14 cellular contexts compared by ENCODE assay signal in the genomic region with DNA sequence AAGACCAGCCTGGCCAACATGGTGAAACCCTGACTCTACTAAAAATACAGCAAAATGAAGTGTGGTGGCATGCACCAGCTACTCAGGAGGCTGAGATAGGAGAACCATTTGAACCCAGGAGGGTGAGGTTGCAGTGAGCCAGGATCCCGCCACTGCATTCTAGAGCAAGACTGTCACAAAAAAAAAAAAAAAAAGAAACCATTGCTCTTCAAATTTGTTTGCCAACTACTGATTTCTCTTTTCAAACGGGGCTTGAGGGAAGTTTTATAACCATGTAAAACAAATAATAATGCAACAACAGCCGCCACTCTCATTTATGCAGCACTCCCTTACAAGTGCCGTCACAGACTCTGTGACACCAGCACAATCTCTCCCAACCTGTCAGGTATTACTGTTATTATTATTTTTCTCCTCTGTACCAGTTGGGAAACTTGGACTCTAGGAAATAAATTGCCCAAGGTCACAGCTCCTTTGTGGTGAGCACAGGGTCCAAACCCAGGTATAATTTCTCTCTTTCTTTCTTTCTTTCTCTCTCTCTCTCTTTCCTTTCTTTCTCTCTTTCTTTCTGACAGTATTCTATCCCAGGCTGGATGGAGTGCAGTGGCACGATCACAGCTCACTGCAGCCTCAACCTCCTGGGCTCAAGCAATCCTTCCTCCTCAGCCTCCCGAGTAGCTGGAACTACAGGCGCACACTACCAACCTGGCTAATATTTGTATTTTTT. TPM values are rescaled to one million over a fixed set of nuclear protein-coding genes. Genes with fewer than 3 reads are reported as not detected.
A peak's percentile ranks its signal among the peaks of the same experiment; 100 is the strongest.
DNase-seq lines count a peak whose midpoint lies in the region; ATAC-seq, FAIRE-seq and TF ChIP-seq lines count a peak whose summit lies in the region.
"Had no signal": no experiment of that assay in that cellular context is flagged by ENCODE, and none has a peak within 500 bp of the region (broad histone marks: within the 10 kb centered on the region; RNA-seq: fewer than 3 reads in every experiment).

No MANE protein-coding gene starts in this region.

- no peaks in the 10 kb centered on the region for H4K20me1 ChIP-seq in HepG2 (ENCODE audit: insufficient read depth, low read length)

- no peak for TF ChIP-seq POLR2A in HepG2 (IDR thresholded peaks at IDR 0.05; ENCODE audit: insufficient read depth in 1 of 2, low read depth in 2 of 2, low read length in 2 of 2)

- H3K27me3 Mint-ChIP-seq in CD8-positive, alpha-beta T cell (ENCODE audit: low read depth), result no peaks in the 10 kb centered on the region
- no peaks in the 10 kb centered on the region; the same call in 1 of the 2 replicates for H3K27me3 Mint-ChIP-seq in WTC11 (ENCODE audit: low read depth)
- no peaks in the 10 kb centered on the region for H3K27me3 Mint-ChIP-seq in natural killer cell (ENCODE audit: low read depth in 2 of 2)
- H3K27me3 Mint-ChIP-seq in immature natural killer cell (ENCODE audit: low read depth in 3 of 3), result peaks cover 0 to 3% (median 0%) of the 10 kb centered on the region in 3 donors
- H3K27me3 Mint-ChIP-seq in MCF 10A (ENCODE audit: insufficient read depth, unreplicated experiment), result no peaks in the 10 kb centered on the region

- TF ChIP-seq CTCF in 22Rv1 (IDR thresholded peaks at IDR 0.05), result no peak
- no peak for TF ChIP-seq CTCF in CD8-positive, alpha-beta T cell (IDR thresholded peaks at IDR 0.05)
- no peak for TF ChIP-seq CTCF in WTC11 (IDR thresholded peaks at IDR 0.05)
- TF ChIP-seq CTCF in HepG2 (CRISPR knock-in tag; IDR thresholded peaks at IDR 0.05), result no peak
- no peak for TF ChIP-seq CTCF in natural killer cell (IDR thresholded peaks at IDR 0.05)
- TF ChIP-seq CTCF in MCF 10A (IDR thresholded peaks at IDR 0.05; ENCODE audit: unreplicated experiment), result no peak

- in situ Hi-C loops in HepG2 (cut with HindIII; ENCODE audit: extremely low pct_ligation_motif_present, low pct_unique_long_range_greater_than_20kb), result no loop called here

- H3K4me3 Mint-ChIP-seq in CD8-positive, alpha-beta T cell, result peak overlapping the region; percentile 29
- H3K4me3 Mint-ChIP-seq in WTC11 (no peak overlapping the region), natural killer cell (no peak overlapping the region), immature natural killer cell (no peak overlapping the region), MCF 10A (ENCODE audit: unreplicated experiment) (no peak overlapping the region)

- intact Hi-C loops in CD8-positive, alpha-beta T cell (cut with DNase I, micrococcal nuclease), result no loop called here
- intact Hi-C loops in HepG2 (cut with micrococcal nuclease; ENCODE audit: unreplicated experiment), result no loop called here
- intact Hi-C loops in natural killer cell (cut with micrococcal nuclease), result no loop called here
- intact Hi-C loops in MCF 10A (cut with micrococcal nuclease), result no loop called here

- H3K4me1 ChIP-seq in CD8-positive, alpha-beta T cell (ENCODE audit: insufficient read depth, low read length), result peaks cover 78% of the 10 kb centered on the region
- peaks cover 61% of the 10 kb centered on the region for H3K4me1 ChIP-seq in HepG2 (ENCODE audit: insufficient read depth, low read length)

- TF ChIP-seq EP300 in HepG2 (IDR thresholded peaks at IDR 0.05; ENCODE audit: low read depth in 2 of 2, low read length in 2 of 2), result no peak
- TF ChIP-seq EP300 in HepG2 (CRISPR knock-in tag; IDR thresholded peaks at IDR 0.05; ENCODE audit: borderline replicate concordance), result no peak

- no peak for TF ChIP-seq RAD21 in HepG2 (CRISPR knock-in tag; IDR thresholded peaks at IDR 0.05)

- CTCF ChIA-PET in CD8-positive, alpha-beta T cell (lab: Charles Lee), result interaction anchor here (1.5 kb wide), 1 partner anchor 17 kb away, joined by 5 read pairs; no protein-coding TSS in a partner anchor
- CTCF ChIA-PET in WTC11 (lab: Charles Lee) (interaction anchor here (0.6 to 1.3 kb wide), 2 partner anchors 11 to 139 kb away, joined by 3 read pairs; no protein-coding TSS in a partner anchor), HepG2 (lab: Yijun Ruan, JAX; ENCODE audit: low intra/inter-chr PET ratio, low total read pairs) (no interaction called here), MCF 10A (lab: Yijun Ruan, JAX) (interaction anchor here (0.6 kb wide), 1 partner anchor 109 kb away, joined by 3 read pairs; no protein-coding TSS in a partner anchor)

- WGBS in HepG2 (ENCODE audit: low lambda C conversion rate), result 45% methylated on average over 7 of the region's 7 CpGs

- no peaks in the 10 kb centered on the region for H3K9me3 Mint-ChIP-seq in CD8-positive, alpha-beta T cell
- H3K9me3 Mint-ChIP-seq in WTC11, result no peaks in the 10 kb centered on the region
- no peaks in the 10 kb centered on the region for H3K9me3 Mint-ChIP-seq in natural killer cell
- no peaks in the 10 kb centered on the region for H3K9me3 Mint-ChIP-seq in immature natural killer cell
- H3K9me3 Mint-ChIP-seq in MCF 10A (ENCODE audit: unreplicated experiment), result no peaks in the 10 kb centered on the region

- H3K4me3 ChIP-seq in CD8-positive, alpha-beta T cell (ENCODE audit: low read depth, low read length), result no peak overlapping the region
- H3K4me3 ChIP-seq in HepG2 (replicated peaks in 1 of 3; ENCODE audit: insufficient read depth in 1 of 3, low read depth in 2 of 3, low read length in 3 of 3), result peak overlapping the region in 2 of 3 experiments; percentile 30 to 56; a peak in 4 of 6 replicates

- no peaks in the 10 kb centered on the region for H3K9me3 ChIP-seq in CD8-positive, alpha-beta T cell (ENCODE audit: low read length)
- no peaks in the 10 kb centered on the region for H3K9me3 ChIP-seq in HepG2 (ENCODE audit: low read length)

- peak overlapping the region; percentile 63; the same call in 1 of the 2 replicates for H3K9ac ChIP-seq in HepG2 (ENCODE audit: insufficient read depth, low read depth, low read length)

- POLR2A ChIA-PET in CD8-positive, alpha-beta T cell (lab: Charles Lee), result interaction anchor here (1.0 kb wide), 1 partner anchor 130 kb away, joined by 3 read pairs; no protein-coding TSS in a partner anchor
- POLR2A ChIA-PET in WTC11 (lab: Charles Lee), result no interaction called here
- POLR2A ChIA-PET in HepG2 (lab: Yijun Ruan, JAX), result interaction anchor here (1.0 to 3.0 kb wide), 7 partner anchors 9 to 137 kb away, joined by 3 to 22 read pairs (median 8); a partner anchor contains a TSS
- POLR2A ChIA-PET in MCF 10A (lab: Yijun Ruan, JAX), result interaction anchor here (0.6 kb wide), 1 partner anchor 9 kb away, joined by 3 read pairs; no protein-coding TSS in a partner anchor

- no peak overlapping the region for H2AFZ ChIP-seq in HepG2 (ENCODE audit: low read length)

- H3K27ac ChIP-seq in 22Rv1, result peak overlapping the region; percentile 56
- H3K27ac ChIP-seq in CD8-positive, alpha-beta T cell (ENCODE audit: low read depth, low read length), result no peak overlapping the region
- peak overlapping the region; percentile 88 for H3K27ac ChIP-seq in HepG2 (ENCODE audit: extremely low read length, insufficient read depth, low read length)

- H3K36me3 ChIP-seq in CD8-positive, alpha-beta T cell (ENCODE audit: insufficient read depth, low read length), result no peaks in the 10 kb centered on the region
- H3K36me3 ChIP-seq in HepG2 (replicated peaks in 1 of 2; ENCODE audit: control insufficient read depth in 1 of 2, insufficient read depth in 2 of 2, low read length in 2 of 2), result no peaks in the 10 kb centered on the region

- peak overlapping the region; percentile 76 for H3K4me2 ChIP-seq in HepG2 (ENCODE audit: low read depth, low read length)

- no peaks in the 10 kb centered on the region for H3K27me3 ChIP-seq in CD8-positive, alpha-beta T cell (ENCODE audit: insufficient read depth, low read length)
- H3K27me3 ChIP-seq in HepG2 (ENCODE audit: control insufficient read depth in 1 of 2, insufficient read depth in 2 of 2, low read length in 2 of 2), result no peaks in the 10 kb centered on the region

- FAIRE-seq in HepG2 (lab: Jason Lieb, UNC), result no peak
- FAIRE-seq: urothelium cell line had no signal

- BruUV-seq in HepG2 (replicated peaks; lab: Mats Ljungman, UMichigan), result no TSS peak
- BruUV-seq in MCF 10A (replicated peaks; lab: Mats Ljungman, UMichigan), result no TSS peak

- peaks cover 26% of the 10 kb centered on the region for H3K36me3 Mint-ChIP-seq in CD8-positive, alpha-beta T cell
- peaks cover 5% of the 10 kb centered on the region; the same call in 1 of the 2 replicates for H3K36me3 Mint-ChIP-seq in WTC11
- H3K36me3 Mint-ChIP-seq in natural killer cell, result no peaks in the 10 kb centered on the region
- H3K36me3 Mint-ChIP-seq in immature natural killer cell, result no peaks in the 10 kb centered on the region
- no peaks in the 10 kb centered on the region for H3K36me3 Mint-ChIP-seq in MCF 10A (ENCODE audit: insufficient read depth, unreplicated experiment)

- H3K4me1 Mint-ChIP-seq in CD8-positive, alpha-beta T cell (ENCODE audit: low read depth), result peaks cover 77% of the 10 kb centered on the region
- H3K4me1 Mint-ChIP-seq in WTC11 (peaks cover 59% of the 10 kb centered on the region), natural killer cell (peaks cover 11 to 13% of the 10 kb centered on the region in 2 donors), immature natural killer cell (peaks cover 12 to 13% of the 10 kb centered on the region in 2 donors), MCF 10A (ENCODE audit: insufficient read depth, unreplicated experiment) (peaks cover 4% of the 10 kb centered on the region)

- DNase-seq in CD8-positive, alpha-beta T cell, result no peak
- DNase-seq in WTC11 (ENCODE audit: low spot score), result no peak
- DNase-seq in HepG2 (ENCODE audit: low spot score), result peak; percentile 47
- DNase-seq in natural killer cell, result no peak
- DNase-seq in immature natural killer cell, result no peak
- DNase-seq in MCF 10A (ENCODE audit: unreplicated experiment), result no peak
- DNase-seq: activated CD4-positive, alpha-beta T cell treated with anti-CD3 and anti-CD28 coated beads for 48 hours; caudate nucleus; NCI-H1105; NCI-H345; stimulated activated CD4-positive, alpha-beta T cell treated with anti-CD3 and anti-CD28 coated beads, Interleukin-2, amount 100 ng/mL, for 24 hours had no signal

- H3K79me2 ChIP-seq in HepG2 (ENCODE audit: insufficient read depth, low read length), result peaks cover 68% of the 10 kb centered on the region

- H3K27ac Mint-ChIP-seq in CD8-positive, alpha-beta T cell, result peak overlapping the region; percentile 87
- H3K27ac Mint-ChIP-seq in WTC11 (peak overlapping the region; percentile 95), natural killer cell (no peak overlapping the region), immature natural killer cell (no peak overlapping the region), MCF 10A (ENCODE audit: low read depth, unreplicated experiment) (no peak overlapping the region)

- ATAC-seq in CD8-positive, alpha-beta T cell, result no peak
- ATAC-seq in WTC11, result no peak
- ATAC-seq in HepG2, result peak; percentile 55
- no peak for ATAC-seq in natural killer cell
- no peak for ATAC-seq in HG03520 (IDR thresholded peaks at IDR 0.05; ENCODE audit: unreplicated experiment)

RNA-seq across cellular contexts. Expression of a gene that starts 25.4 kb away (rescaled TPM):
- total RNA-seq in CD8-positive, alpha-beta T cell, result 100 to 1,000 TPM; 112 to 117 TPM
- total RNA-seq in WTC11 (2021), result 128 to 139 TPM (median 139 TPM) in 3 replicates
- total RNA-seq in HepG2 (2016; rRNA removed; fragmentation: Illumina TruSeq; extraction: Trizol), result 22.8 and 23.1 TPM in 2 replicates
- total RNA-seq in HepG2 (2016; cell fraction: cytosol; rRNA removed; fragmentation: Illumina TruSeq; extraction: Trizol; ENCODE audit: low read depth), result 5.4 and 6.5 TPM in 2 replicates
- 21.5 and 23.8 TPM in 2 replicates for total RNA-seq in HepG2 (2016; cell fraction: insoluble cytoplasmic fraction; rRNA removed; fragmentation: Illumina TruSeq; extraction: Trizol)
- total RNA-seq in HepG2 (2016; cell fraction: membrane; rRNA removed; fragmentation: Illumina TruSeq; extraction: Trizol), result 9.0 and 9.4 TPM in 2 replicates
- total RNA-seq in HepG2 (2016; cell fraction: nucleus; rRNA removed; fragmentation: Illumina TruSeq; extraction: Trizol), result 33.8 and 36.7 TPM in 2 replicates
- polyA plus RNA-seq in HepG2 (2011; rRNA removed), result 17.3 TPM in 2 replicates
- 12.6 and 17.2 TPM in 2 replicates for polyA plus RNA-seq in HepG2 (2011; cell fraction: cytosol; rRNA removed)
- polyA plus RNA-seq in HepG2 (2011; cell fraction: nucleus; rRNA removed), result 7.1 and 8.9 TPM in 2 replicates
- 19.5 and 21.6 TPM in 2 replicates for polyA plus RNA-seq in HepG2 (2012)
- polyA plus RNA-seq in HepG2 (2016; cell fraction: cytosol; fragmentation: Illumina TruSeq; extraction: Trizol; ENCODE audit: low read depth), result 0.84 and 0.86 TPM in 2 replicates
- 9.7 and 9.9 TPM in 2 replicates for polyA plus RNA-seq in HepG2 (2016; cell fraction: insoluble cytoplasmic fraction; fragmentation: Illumina TruSeq; extraction: Trizol; ENCODE audit: low read depth)
- 2.2 and 3.1 TPM in 2 replicates for polyA plus RNA-seq in HepG2 (2016; cell fraction: membrane; fragmentation: Illumina TruSeq; extraction: Trizol; ENCODE audit: low read depth)
- polyA plus RNA-seq in HepG2 (2016; cell fraction: nucleus; fragmentation: Illumina TruSeq; extraction: Trizol; ENCODE audit: insufficient read depth, low read depth), result 20.5 and 22.1 TPM in 2 replicates
- polyA minus RNA-seq in HepG2 (2011; rRNA and poly(A)+ RNA removed; ENCODE audit: low replicate concordance), result 6.4 and 56.6 TPM in 2 replicates
- polyA minus RNA-seq in HepG2 (2011; cell fraction: cytosol; rRNA and poly(A)+ RNA removed), result 25.1 and 29.5 TPM in 2 replicates
- 22.3 and 25.4 TPM in 2 replicates for polyA minus RNA-seq in HepG2 (2011; cell fraction: nucleus; rRNA and poly(A)+ RNA removed)
- total RNA-seq in natural killer cell, result 10 to 100 TPM in 2 of 3 donors, 1 to 10 TPM in 1; 6.8 to 18.9 (median 14.5) TPM
- polyA plus RNA-seq in immature natural killer cell, result 1 to 10 TPM in 2 of 3 donors, under 1 TPM in 1; 0.69 to 2.3 (median 1.1) TPM
- 17.1 and 17.2 TPM in 2 replicates for total RNA-seq in MCF 10A (2022)

Comparison
In these comparisons a context has a peak if more than half of its experiments do, and no peak if none do; other contexts are left out.
1. H3K27ac Mint-ChIP-seq: peak in CD8-positive, alpha-beta T cell (single experiment) and WTC11 (single experiment); none in natural killer cell (0 of 2), immature natural killer cell (0 of 6) and MCF 10A (single experiment).